Comparison of ENCODE assay signal across 19 cellular contexts in the genomic region with DNA sequence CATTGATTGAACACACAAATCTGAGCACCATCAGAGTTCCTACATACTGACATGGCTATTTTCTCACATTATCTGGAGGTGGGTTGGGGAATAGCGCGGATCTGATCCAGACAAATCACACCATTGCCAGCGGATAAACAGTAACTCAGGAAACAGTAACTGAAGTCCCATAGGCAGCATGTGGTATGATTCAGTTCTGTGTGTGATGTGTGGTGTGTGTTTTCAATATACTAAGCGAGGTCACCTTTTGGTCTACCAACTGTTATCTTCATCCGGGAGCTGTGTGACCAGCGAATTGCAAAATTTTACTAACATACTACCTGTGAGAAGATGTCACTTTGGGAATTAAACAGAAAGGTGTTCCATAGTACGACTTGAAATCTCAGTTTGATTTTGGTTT. TPM values are rescaled to one million over a fixed set of nuclear protein-coding genes. Genes with fewer than 3 reads are reported as not detected.
"Had no signal": no experiment of that assay in that cellular context is flagged by ENCODE, and none has a peak within 500 bp of the region (broad histone marks: within the 10 kb centered on the region; RNA-seq: fewer than 3 reads in every experiment).

No MANE protein-coding gene starts in this region.

- H3K4me3 Mint-ChIP-seq: activated naive CD4-positive, alpha-beta T cell treated with anti-CD3 and anti-CD28 coated beads, Interleukin-2, amount 10 ng/mL, durations not matched to agents 7 days and 5 days; naive thymus-derived CD4-positive, alpha-beta T cell had no signal

- DNase-seq: activated CD4-positive, CD25-positive, alpha-beta regulatory T cell treated with anti-CD3 and anti-CD28 coated beads, Interleukin-2, amount 50 U/mL, for 72 hours; activated CD8-positive, alpha-beta memory T cell treated with anti-CD3 and anti-CD28 coated beads, Interleukin-2, amount 50 U/mL, for 4 hours; activated naive CD4-positive, alpha-beta T cell treated with anti-CD3 and anti-CD28 coated beads, Interleukin-2, amount 10 ng/mL, durations not matched to agents 7 days and 5 days; amygdala; dermis blood vessel endothelial cell; effector memory CD4-positive, alpha-beta T cell; foreskin fibroblast; left ventricle myocardium superior; mesendoderm; naive thymus-derived CD4-positive, alpha-beta T cell; ovary; psoas muscle; right cardiac atrium; T1000; thyroid gland had no signal

- H3K27ac Mint-ChIP-seq: activated naive CD4-positive, alpha-beta T cell treated with anti-CD3 and anti-CD28 coated beads, Interleukin-2, amount 10 ng/mL, durations not matched to agents 7 days and 5 days had no signal

- H3K9me3 Mint-ChIP-seq: activated naive CD4-positive, alpha-beta T cell treated with anti-CD3 and anti-CD28 coated beads, Interleukin-2, amount 10 ng/mL, durations not matched to agents 7 days and 5 days had no signal

- H3K4me1 Mint-ChIP-seq: activated naive CD4-positive, alpha-beta T cell treated with anti-CD3 and anti-CD28 coated beads, Interleukin-2, amount 10 ng/mL, durations not matched to agents 7 days and 5 days had no signal

- ATAC-seq: left ventricle myocardium superior; naive thymus-derived CD4-positive, alpha-beta T cell; psoas muscle; right cardiac atrium had no signal

- H3K27me3 Mint-ChIP-seq: activated naive CD4-positive, alpha-beta T cell treated with anti-CD3 and anti-CD28 coated beads, Interleukin-2, amount 10 ng/mL, durations not matched to agents 7 days and 5 days; naive thymus-derived CD4-positive, alpha-beta T cell had no signal

RNA-seq across cellular contexts. Expression of gene PKD2L2, which starts 50.1 kb away (rescaled TPM):
- total RNA-seq: cardiac muscle cell, glomerular endothelial cell, mucosa of gallbladder, subcutaneous adipose tissue, thyroid gland had no signal
